ENCODE assay signal across 1 cellular context in the genomic region with DNA sequence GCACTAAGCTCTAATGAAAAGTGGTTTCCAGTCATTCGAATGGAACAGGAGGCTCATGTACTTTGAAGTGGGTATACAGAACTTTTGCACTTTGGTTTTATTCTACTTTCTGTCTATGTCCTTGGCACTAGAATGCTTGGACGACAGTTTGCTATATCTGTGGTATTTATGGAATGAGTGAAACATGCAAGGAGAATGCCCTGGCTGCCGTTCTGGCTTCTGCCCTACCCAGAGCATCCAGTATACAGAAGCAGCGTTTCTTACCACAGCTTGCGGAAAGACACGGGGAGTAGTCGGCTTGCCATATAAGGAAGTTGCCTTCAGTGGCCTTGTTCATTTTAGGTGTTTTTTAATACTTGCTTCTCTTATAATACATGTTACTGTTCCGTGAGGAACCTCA.
TF ChIP-seq lines count a peak whose summit lies in the region.

No MANE protein-coding gene starts in this region.

TF ChIP-seq in A549, 52 proteins besides CTCF, POLR2A, EP300 and RAD21 (continued from another document):
- TF ChIP-seq ZFP36 (IDR thresholded peaks at IDR 0.05; ENCODE audit: borderline replicate concordance, partially characterized antibody) (peak; percentile 19), CBX8 (IDR thresholded peaks at IDR 0.05) (no peak), NR3C1 (IDR thresholded peaks at IDR 0.05) (no peak)
- TF ChIP-seq, protein P1, sequence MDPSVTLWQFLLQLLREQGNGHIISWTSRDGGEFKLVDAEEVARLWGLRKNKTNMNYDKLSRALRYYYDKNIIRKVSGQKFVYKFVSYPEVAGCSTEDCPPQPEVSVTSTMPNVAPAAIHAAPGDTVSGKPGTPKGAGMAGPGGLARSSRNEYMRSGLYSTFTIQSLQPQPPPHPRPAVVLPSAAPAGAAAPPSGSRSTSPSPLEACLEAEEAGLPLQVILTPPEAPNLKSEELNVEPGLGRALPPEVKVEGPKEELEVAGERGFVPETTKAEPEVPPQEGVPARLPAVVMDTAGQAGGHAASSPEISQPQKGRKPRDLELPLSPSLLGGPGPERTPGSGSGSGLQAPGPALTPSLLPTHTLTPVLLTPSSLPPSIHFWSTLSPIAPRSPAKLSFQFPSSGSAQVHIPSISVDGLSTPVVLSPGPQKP (IDR thresholded peaks at IDR 0.05; ENCODE audit: low read depth, low read length), result no peak
- TF ChIP-seq, protein P2, sequence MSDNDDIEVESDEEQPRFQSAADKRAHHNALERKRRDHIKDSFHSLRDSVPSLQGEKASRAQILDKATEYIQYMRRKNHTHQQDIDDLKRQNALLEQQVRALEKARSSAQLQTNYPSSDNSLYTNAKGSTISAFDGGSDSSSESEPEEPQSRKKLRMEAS (IDR thresholded peaks at IDR 0.05), result peak; percentile 45
- TF ChIP-seq, protein P3, sequence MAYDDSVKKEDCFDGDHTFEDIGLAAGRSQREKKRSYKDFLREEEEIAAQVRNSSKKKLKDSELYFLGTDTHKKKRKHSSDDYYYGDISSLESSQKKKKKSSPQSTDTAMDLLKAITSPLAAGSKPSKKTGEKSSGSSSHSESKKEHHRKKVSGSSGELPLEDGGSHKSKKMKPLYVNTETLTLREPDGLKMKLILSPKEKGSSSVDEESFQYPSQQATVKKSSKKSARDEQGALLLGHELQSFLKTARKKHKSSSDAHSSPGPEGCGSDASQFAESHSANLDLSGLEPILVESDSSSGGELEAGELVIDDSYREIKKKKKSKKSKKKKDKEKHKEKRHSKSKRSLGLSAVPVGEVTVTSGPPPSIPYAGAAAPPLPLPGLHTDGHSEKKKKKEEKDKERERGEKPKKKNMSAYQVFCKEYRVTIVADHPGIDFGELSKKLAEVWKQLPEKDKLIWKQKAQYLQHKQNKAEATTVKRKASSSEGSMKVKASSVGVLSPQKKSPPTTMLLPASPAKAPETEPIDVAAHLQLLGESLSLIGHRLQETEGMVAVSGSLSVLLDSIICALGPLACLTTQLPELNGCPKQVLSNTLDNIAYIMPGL (CRISPR knock-in tag; IDR thresholded peaks at IDR 0.05; ENCODE audit: borderline replicate concordance), result no peak
